1 cellular context compared by ENCODE assay signal in genomic region chr2:215951558-215951957, GRCh38.
TF ChIP-seq lines count a peak whose summit lies in the region.

No MANE protein-coding gene starts in this region.

TF ChIP-seq in HepG2, 621 proteins besides CTCF, POLR2A, EP300 and RAD21 (continued from another document and continues in another):
- TF ChIP-seq, protein P1, sequence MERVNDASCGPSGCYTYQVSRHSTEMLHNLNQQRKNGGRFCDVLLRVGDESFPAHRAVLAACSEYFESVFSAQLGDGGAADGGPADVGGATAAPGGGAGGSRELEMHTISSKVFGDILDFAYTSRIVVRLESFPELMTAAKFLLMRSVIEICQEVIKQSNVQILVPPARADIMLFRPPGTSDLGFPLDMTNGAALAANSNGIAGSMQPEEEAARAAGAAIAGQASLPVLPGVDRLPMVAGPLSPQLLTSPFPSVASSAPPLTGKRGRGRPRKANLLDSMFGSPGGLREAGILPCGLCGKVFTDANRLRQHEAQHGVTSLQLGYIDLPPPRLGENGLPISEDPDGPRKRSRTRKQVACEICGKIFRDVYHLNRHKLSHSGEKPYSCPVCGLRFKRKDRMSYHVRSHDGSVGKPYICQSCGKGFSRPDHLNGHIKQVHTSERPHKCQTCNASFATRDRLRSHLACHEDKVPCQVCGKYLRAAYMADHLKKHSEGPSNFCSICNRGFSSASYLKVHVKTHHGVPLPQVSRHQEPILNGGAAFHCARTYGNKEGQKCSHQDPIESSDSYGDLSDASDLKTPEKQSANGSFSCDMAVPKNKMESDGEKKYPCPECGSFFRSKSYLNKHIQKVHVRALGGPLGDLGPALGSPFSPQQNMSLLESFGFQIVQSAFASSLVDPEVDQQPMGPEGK (CRISPR knock-in tag; IDR thresholded peaks at IDR 0.05) = 0 out of 2 replicates have a peak, but pooled peaks have one; percentile 19
- TF ChIP-seq POLR2AphosphoS2 (IDR thresholded peaks at IDR 0.05; ENCODE audit: low read depth, low read length) (no peak), ZBTB7B (CRISPR knock-in tag; IDR thresholded peaks at IDR 0.05) (no peak), ZNF264 (CRISPR knock-in tag; IDR thresholded peaks at IDR 0.05) (no peak), GZF1 (CRISPR knock-in tag; IDR thresholded peaks at IDR 0.05) (no peak), KLF13 (CRISPR knock-in tag; IDR thresholded peaks at IDR 0.05) (no peak), SMAD1 (CRISPR knock-in tag; IDR thresholded peaks at IDR 0.05; ENCODE audit: borderline replicate concordance, low read depth) (no peak), TAF1 (CRISPR knock-in tag; IDR thresholded peaks at IDR 0.05) (no peak), ZNF101 (CRISPR knock-in tag; IDR thresholded peaks at IDR 0.05; ENCODE audit: borderline replicate concordance, low read depth) (no peak), ZBTB2 (CRISPR knock-in tag; IDR thresholded peaks at IDR 0.05; ENCODE audit: low read depth) (no peak), PLRG1 (conservative IDR thresholded peaks at IDR 0.05) (no peak), ZNF652 (CRISPR knock-in tag; IDR thresholded peaks at IDR 0.05; ENCODE audit: borderline replicate concordance, low read depth) (no peak), ZNF572 (CRISPR knock-in tag; IDR thresholded peaks at IDR 0.05) (no peak), ZSCAN31 (CRISPR knock-in tag; IDR thresholded peaks at IDR 0.05; ENCODE audit: low read depth) (no peak), ATF2 (CRISPR knock-in tag; IDR thresholded peaks at IDR 0.05) (no peak), RFX3 (CRISPR knock-in tag; IDR thresholded peaks at IDR 0.05) (no peak), ZNF335 (CRISPR knock-in tag; IDR thresholded peaks at IDR 0.05) (no peak), GABPA (IDR thresholded peaks at IDR 0.05; ENCODE audit: low read depth, low read length) (no peak), GABPA (CRISPR knock-in tag; IDR thresholded peaks at IDR 0.05; ENCODE audit: low read depth) (no peak), CREM (IDR thresholded peaks at IDR 0.05) (peak; percentile 30; the same call in 1 of the 2 replicates), CREM (CRISPR knock-in tag; IDR thresholded peaks at IDR 0.05) (no peak), SOX5 (CRISPR knock-in tag; IDR thresholded peaks at IDR 0.05; ENCODE audit: borderline replicate concordance) (0 out of 2 replicates have a peak, but pooled peaks have one; percentile 14), TCF7L2 (IDR thresholded peaks at IDR 0.05; ENCODE audit: low read depth, low read length) (peak; percentile 84), REXO4 (CRISPR knock-in tag; IDR thresholded peaks at IDR 0.05; ENCODE audit: borderline replicate concordance) (no peak), ZNF333 (CRISPR knock-in tag; IDR thresholded peaks at IDR 0.05; ENCODE audit: borderline replicate concordance) (no peak), ZMYM2 (CRISPR knock-in tag; IDR thresholded peaks at IDR 0.05) (no peak), PTBP1 (IDR thresholded peaks at IDR 0.05; ENCODE audit: low read depth, low read length, poor library complexity, severe bottlenecking) (no peak), ZNF292 (CRISPR knock-in tag; IDR thresholded peaks at IDR 0.05; ENCODE audit: borderline replicate concordance, low read depth) (no peak), ELF4 (CRISPR knock-in tag; IDR thresholded peaks at IDR 0.05; ENCODE audit: borderline replicate concordance) (no peak), MAX (IDR thresholded peaks at IDR 0.05) (no peak), RCOR2 (CRISPR knock-in tag; IDR thresholded peaks at IDR 0.05) (no peak), ZFP36L2 (CRISPR knock-in tag; IDR thresholded peaks at IDR 0.05) (no peak), ZNF782 (CRISPR knock-in tag; IDR thresholded peaks at IDR 0.05; ENCODE audit: borderline replicate concordance) (no peak), ZNF737 (CRISPR knock-in tag; IDR thresholded peaks at IDR 0.05; ENCODE audit: borderline replicate concordance) (no peak), CAMTA2 (CRISPR knock-in tag; IDR thresholded peaks at IDR 0.05; ENCODE audit: borderline replicate concordance) (no peak), NFE2 (CRISPR knock-in tag; IDR thresholded peaks at IDR 0.05) (no peak), HOMEZ (CRISPR knock-in tag; IDR thresholded peaks at IDR 0.05; ENCODE audit: low read depth) (no peak), KDM2A (CRISPR knock-in tag; IDR thresholded peaks at IDR 0.05; ENCODE audit: borderline replicate concordance, low read depth) (no peak), GFI1 (CRISPR knock-in tag; IDR thresholded peaks at IDR 0.05; ENCODE audit: borderline replicate concordance) (peak; percentile 63; the same call in 1 of the 2 replicates), TARDBP (CRISPR knock-in tag; IDR thresholded peaks at IDR 0.05) (no peak), ZNF710 (CRISPR knock-in tag; IDR thresholded peaks at IDR 0.05; ENCODE audit: borderline replicate concordance) (no peak), SPEN (CRISPR knock-in tag; IDR thresholded peaks at IDR 0.05; ENCODE audit: low read depth) (no peak), IRX3 (CRISPR knock-in tag; IDR thresholded peaks at IDR 0.05; ENCODE audit: borderline replicate concordance, low read depth) (no peak), CCDC6 (CRISPR knock-in tag; IDR thresholded peaks at IDR 0.05) (no peak), HES4 (CRISPR knock-in tag; IDR thresholded peaks at IDR 0.05; ENCODE audit: borderline replicate concordance) (no peak), GATA4 (IDR thresholded peaks at IDR 0.05; ENCODE audit: borderline replicate concordance, low read depth) (peak; percentile 35; the same call in 1 of the 2 replicates), ZNF232 (CRISPR knock-in tag; IDR thresholded peaks at IDR 0.05; ENCODE audit: borderline replicate concordance) (no peak)
- TF ChIP-seq, protein P2, sequence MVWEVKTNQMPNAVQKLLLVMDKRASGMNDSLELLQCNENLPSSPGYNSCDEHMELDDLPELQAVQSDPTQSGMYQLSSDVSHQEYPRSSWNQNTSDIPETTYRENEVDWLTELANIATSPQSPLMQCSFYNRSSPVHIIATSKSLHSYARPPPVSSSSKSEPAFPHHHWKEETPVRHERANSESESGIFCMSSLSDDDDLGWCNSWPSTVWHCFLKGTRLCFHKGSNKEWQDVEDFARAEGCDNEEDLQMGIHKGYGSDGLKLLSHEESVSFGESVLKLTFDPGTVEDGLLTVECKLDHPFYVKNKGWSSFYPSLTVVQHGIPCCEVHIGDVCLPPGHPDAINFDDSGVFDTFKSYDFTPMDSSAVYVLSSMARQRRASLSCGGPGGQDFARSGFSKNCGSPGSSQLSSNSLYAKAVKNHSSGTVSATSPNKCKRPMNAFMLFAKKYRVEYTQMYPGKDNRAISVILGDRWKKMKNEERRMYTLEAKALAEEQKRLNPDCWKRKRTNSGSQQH (CRISPR knock-in tag; IDR thresholded peaks at IDR 0.05; ENCODE audit: low read depth) = no peak
- TF ChIP-seq, protein P3, sequence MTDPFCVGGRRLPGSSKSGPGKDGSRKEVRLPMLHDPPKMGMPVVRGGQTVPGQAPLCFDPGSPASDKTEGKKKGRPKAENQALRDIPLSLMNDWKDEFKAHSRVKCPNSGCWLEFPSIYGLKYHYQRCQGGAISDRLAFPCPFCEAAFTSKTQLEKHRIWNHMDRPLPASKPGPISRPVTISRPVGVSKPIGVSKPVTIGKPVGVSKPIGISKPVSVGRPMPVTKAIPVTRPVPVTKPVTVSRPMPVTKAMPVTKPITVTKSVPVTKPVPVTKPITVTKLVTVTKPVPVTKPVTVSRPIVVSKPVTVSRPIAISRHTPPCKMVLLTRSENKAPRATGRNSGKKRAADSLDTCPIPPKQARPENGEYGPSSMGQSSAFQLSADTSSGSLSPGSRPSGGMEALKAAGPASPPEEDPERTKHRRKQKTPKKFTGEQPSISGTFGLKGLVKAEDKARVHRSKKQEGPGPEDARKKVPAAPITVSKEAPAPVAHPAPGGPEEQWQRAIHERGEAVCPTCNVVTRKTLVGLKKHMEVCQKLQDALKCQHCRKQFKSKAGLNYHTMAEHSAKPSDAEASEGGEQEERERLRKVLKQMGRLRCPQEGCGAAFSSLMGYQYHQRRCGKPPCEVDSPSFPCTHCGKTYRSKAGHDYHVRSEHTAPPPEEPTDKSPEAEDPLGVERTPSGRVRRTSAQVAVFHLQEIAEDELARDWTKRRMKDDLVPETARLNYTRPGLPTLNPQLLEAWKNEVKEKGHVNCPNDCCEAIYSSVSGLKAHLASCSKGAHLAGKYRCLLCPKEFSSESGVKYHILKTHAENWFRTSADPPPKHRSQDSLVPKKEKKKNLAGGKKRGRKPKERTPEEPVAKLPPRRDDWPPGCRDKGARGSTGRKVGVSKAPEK (CRISPR knock-in tag; IDR thresholded peaks at IDR 0.05; ENCODE audit: borderline replicate concordance) = no peak
- TF ChIP-seq, protein P4, sequence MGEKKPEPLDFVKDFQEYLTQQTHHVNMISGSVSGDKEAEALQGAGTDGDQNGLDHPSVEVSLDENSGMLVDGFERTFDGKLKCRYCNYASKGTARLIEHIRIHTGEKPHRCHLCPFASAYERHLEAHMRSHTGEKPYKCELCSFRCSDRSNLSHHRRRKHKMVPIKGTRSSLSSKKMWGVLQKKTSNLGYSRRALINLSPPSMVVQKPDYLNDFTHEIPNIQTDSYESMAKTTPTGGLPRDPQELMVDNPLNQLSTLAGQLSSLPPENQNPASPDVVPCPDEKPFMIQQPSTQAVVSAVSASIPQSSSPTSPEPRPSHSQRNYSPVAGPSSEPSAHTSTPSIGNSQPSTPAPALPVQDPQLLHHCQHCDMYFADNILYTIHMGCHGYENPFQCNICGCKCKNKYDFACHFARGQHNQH (CRISPR knock-in tag; IDR thresholded peaks at IDR 0.05) = no peak
- TF ChIP-seq, protein P5, sequence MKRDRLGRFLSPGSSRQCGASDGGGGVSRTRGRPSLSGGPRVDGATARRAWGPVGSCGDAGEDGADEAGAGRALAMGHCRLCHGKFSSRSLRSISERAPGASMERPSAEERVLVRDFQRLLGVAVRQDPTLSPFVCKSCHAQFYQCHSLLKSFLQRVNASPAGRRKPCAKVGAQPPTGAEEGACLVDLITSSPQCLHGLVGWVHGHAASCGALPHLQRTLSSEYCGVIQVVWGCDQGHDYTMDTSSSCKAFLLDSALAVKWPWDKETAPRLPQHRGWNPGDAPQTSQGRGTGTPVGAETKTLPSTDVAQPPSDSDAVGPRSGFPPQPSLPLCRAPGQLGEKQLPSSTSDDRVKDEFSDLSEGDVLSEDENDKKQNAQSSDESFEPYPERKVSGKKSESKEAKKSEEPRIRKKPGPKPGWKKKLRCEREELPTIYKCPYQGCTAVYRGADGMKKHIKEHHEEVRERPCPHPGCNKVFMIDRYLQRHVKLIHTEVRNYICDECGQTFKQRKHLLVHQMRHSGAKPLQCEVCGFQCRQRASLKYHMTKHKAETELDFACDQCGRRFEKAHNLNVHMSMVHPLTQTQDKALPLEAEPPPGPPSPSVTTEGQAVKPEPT (CRISPR knock-in tag; IDR thresholded peaks at IDR 0.05; ENCODE audit: low read depth) = no peak
